24 cellular contexts compared by ENCODE assay signal in the genomic region with DNA sequence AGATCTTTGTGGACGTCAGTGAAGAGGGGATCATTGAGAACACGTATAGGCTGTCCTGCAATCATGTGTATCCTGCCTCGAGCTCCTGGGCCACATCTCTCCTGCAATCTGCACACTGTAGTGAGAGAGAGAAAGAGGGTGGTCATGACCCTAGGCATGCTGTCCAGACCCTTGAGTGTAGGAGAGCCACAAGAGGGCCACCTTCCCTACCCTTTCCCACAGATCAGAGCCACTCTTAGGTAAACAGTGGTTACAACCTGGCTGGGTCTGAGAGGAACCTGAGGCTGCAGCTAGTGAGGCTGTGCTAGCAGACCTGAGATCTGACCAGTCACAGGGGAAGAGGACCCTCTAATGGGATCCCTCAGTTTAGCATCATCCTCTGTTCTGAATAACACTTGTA. TPM values are rescaled to one million over a fixed set of nuclear protein-coding genes. Genes with fewer than 3 reads are reported as not detected.
A peak's percentile ranks its signal among the peaks of the same experiment; 100 is the strongest.
DNase-seq lines count a peak whose midpoint lies in the region; ATAC-seq, FAIRE-seq and TF ChIP-seq lines count a peak whose summit lies in the region.
"Had no signal": no experiment of that assay in that cellular context is flagged by ENCODE, and none has a peak within 500 bp of the region (broad histone marks: within the 10 kb centered on the region; RNA-seq: fewer than 3 reads in every experiment).

No MANE protein-coding gene starts in this region.

- TF ChIP-seq POLR2A in HepG2 (IDR thresholded peaks at IDR 0.05; ENCODE audit: insufficient read depth in 1 of 2, low read depth in 2 of 2, low read length in 2 of 2) = no peak

- H3K27me3 Mint-ChIP-seq in activated naive CD8-positive, alpha-beta T cell = no peaks in the 10 kb centered on the region
- no peaks in the 10 kb centered on the region for H3K27me3 Mint-ChIP-seq in activated naive CD8-positive, alpha-beta T cell treated with anti-CD3 and anti-CD28 coated beads, Interleukin-2, amount 50 U/mL, for 24 hours
- H3K27me3 Mint-ChIP-seq in activated B cell treated with CpG ODN at 0.5 μM for 24 hours = no peaks in the 10 kb centered on the region
- H3K27me3 Mint-ChIP-seq in T-helper 17 cell = no peaks in the 10 kb centered on the region
- H3K27me3 Mint-ChIP-seq: CD4-positive, CD25-positive, alpha-beta regulatory T cell had no signal

- in situ Hi-C loops in HepG2 (cut with HindIII; ENCODE audit: extremely low pct_ligation_motif_present, low pct_unique_long_range_greater_than_20kb) = no loop called here

- H3K27ac ChIP-seq in HepG2 (ENCODE audit: extremely low read length, insufficient read depth, low read length) = no peak overlapping the region

- H3K79me2 ChIP-seq in HepG2 (ENCODE audit: insufficient read depth, low read length) = no peaks in the 10 kb centered on the region

- H3K4me2 ChIP-seq in HepG2 (ENCODE audit: low read depth, low read length) = no peak overlapping the region
- H3K4me2 ChIP-seq: SK-N-SH had no signal

- 87% methylated on average over 3 of the region's 3 CpGs for WGBS in HepG2 (ENCODE audit: low lambda C conversion rate)

- FAIRE-seq in HepG2 (lab: Jason Lieb, UNC) = no peak
- FAIRE-seq: H54, HTR-8/SVneo had no signal

- H4K20me1 ChIP-seq in HepG2 (ENCODE audit: insufficient read depth, low read length) = no peaks in the 10 kb centered on the region

- H3K4me3 Mint-ChIP-seq in activated naive CD8-positive, alpha-beta T cell = no peak overlapping the region
- H3K4me3 Mint-ChIP-seq in activated naive CD8-positive, alpha-beta T cell treated with anti-CD3 and anti-CD28 coated beads, Interleukin-2, amount 50 U/mL, for 24 hours = no peak overlapping the region
- H3K4me3 Mint-ChIP-seq in activated B cell treated with CpG ODN at 0.5 μM for 24 hours (no peak overlapping the region), T-helper 17 cell (no peak overlapping the region)

- no peak for TF ChIP-seq CTCF in activated B cell treated with CpG ODN at 0.5 μM for 24 hours (IDR thresholded peaks at IDR 0.05)
- peak; percentile 45 for TF ChIP-seq CTCF in HepG2 (CRISPR knock-in tag; IDR thresholded peaks at IDR 0.05)

- intact Hi-C loops in activated B cell treated with CpG ODN at 0.5 μM for 24 hours (cut with micrococcal nuclease) = loop anchor here (2.0 kb wide), 1 partner anchor 14 kb away; no protein-coding TSS in a partner anchor
- intact Hi-C loops in HepG2 (cut with micrococcal nuclease; ENCODE audit: unreplicated experiment) = no loop called here

- H3K27me3 ChIP-seq in HepG2 (ENCODE audit: control insufficient read depth in 1 of 2, insufficient read depth in 2 of 2, low read length in 2 of 2) = no peaks in the 10 kb centered on the region
- H3K27me3 ChIP-seq: BE2C had no signal

- H3K4me1 ChIP-seq in HepG2 (ENCODE audit: insufficient read depth, low read length) = no peaks in the 10 kb centered on the region
- H3K4me1 ChIP-seq: BE2C, Caco-2 had no signal

- no peak for DNase-seq in activated naive CD8-positive, alpha-beta T cell treated with anti-CD3 and anti-CD28 coated beads, Interleukin-2, amount 50 U/mL, for 24 hours
- DNase-seq in activated B cell treated with CpG ODN at 0.5 μM for 24 hours (no peak), HepG2 (ENCODE audit: low spot score) (no peak), ureter (ENCODE audit: low spot score) (no peak), T-helper 17 cell (no peak)
- no peak for DNase-seq in stimulated activated CD4-positive, alpha-beta T cell treated with anti-CD3 and anti-CD28 coated beads, Interleukin-2, amount 100 ng/mL, for 24 hours
- DNase-seq: 8988T; BE2C; CD4-positive, CD25-positive, alpha-beta regulatory T cell; DMS153; GF-D8; KBM-7; NCI-H1105; NCI-H2081 treated with DMSO at 0.1 percent for 48 hours; NCI-H748 treated with DMSO at 0.1 percent for 48 hours; PC-3; RPMI8226; SHP77 treated with DMSO at 0.1 percent for 48 hours; SK-N-SH had no signal

- no peak overlapping the region for H3K4me3 ChIP-seq in HepG2 (replicated peaks in 1 of 3; ENCODE audit: insufficient read depth in 1 of 3, low read depth in 2 of 3, low read length in 3 of 3)

- peaks cover 4 to 44% of the 10 kb centered on the region in 2 experiments for H3K36me3 ChIP-seq in HepG2 (replicated peaks in 1 of 2; ENCODE audit: control insufficient read depth in 1 of 2, insufficient read depth in 2 of 2, low read length in 2 of 2)

- H2AFZ ChIP-seq in HepG2 (ENCODE audit: low read length) = no peak overlapping the region

- H3K9ac ChIP-seq in HepG2 (ENCODE audit: insufficient read depth, low read depth, low read length) = no peak overlapping the region
- H3K9ac ChIP-seq: SK-N-SH had no signal

- no peak for TF ChIP-seq RAD21 in HepG2 (CRISPR knock-in tag; IDR thresholded peaks at IDR 0.05)

- no peaks in the 10 kb centered on the region for H3K9me3 Mint-ChIP-seq in activated naive CD8-positive, alpha-beta T cell (ENCODE audit: low read depth)
- no peaks in the 10 kb centered on the region for H3K9me3 Mint-ChIP-seq in activated naive CD8-positive, alpha-beta T cell treated with anti-CD3 and anti-CD28 coated beads, Interleukin-2, amount 50 U/mL, for 24 hours
- no peaks in the 10 kb centered on the region for H3K9me3 Mint-ChIP-seq in activated B cell treated with CpG ODN at 0.5 μM for 24 hours
- H3K9me3 Mint-ChIP-seq: CD4-positive, CD25-positive, alpha-beta regulatory T cell had no signal

- H3K9me3 ChIP-seq in HepG2 (ENCODE audit: low read length) (no peaks in the 10 kb centered on the region), T-helper 17 cell (ENCODE audit: control insufficient read depth, low read length, poor library complexity, severe bottlenecking) (no peaks in the 10 kb centered on the region)
- H3K9me3 ChIP-seq: BE2C, Caco-2, SK-N-SH had no signal

- H3K4me1 Mint-ChIP-seq in activated naive CD8-positive, alpha-beta T cell (ENCODE audit: low read depth) = peaks cover 18% of the 10 kb centered on the region
- peaks cover 34% of the 10 kb centered on the region for H3K4me1 Mint-ChIP-seq in activated naive CD8-positive, alpha-beta T cell treated with anti-CD3 and anti-CD28 coated beads, Interleukin-2, amount 50 U/mL, for 24 hours
- H3K4me1 Mint-ChIP-seq in activated B cell treated with CpG ODN at 0.5 μM for 24 hours (peaks cover 77% of the 10 kb centered on the region), T-helper 17 cell (peaks cover 17% of the 10 kb centered on the region)

- BruUV-seq in HepG2 (replicated peaks; lab: Mats Ljungman, UMichigan) = no TSS peak

- no peak for ATAC-seq in activated naive CD8-positive, alpha-beta T cell treated with anti-CD3 and anti-CD28 coated beads, Interleukin-2, amount 50 U/mL, for 24 hours
- ATAC-seq in activated B cell treated with CpG ODN at 0.5 μM for 24 hours (ENCODE audit: low read depth) (no peak), HepG2 (peak; percentile 58), GM18502 (IDR thresholded peaks at IDR 0.05; ENCODE audit: poor library complexity, unreplicated experiment) (no peak), T-helper 17 cell (no peak)
- ATAC-seq: PC-3 had no signal

- H3K36me3 Mint-ChIP-seq in activated naive CD8-positive, alpha-beta T cell = peaks cover 8% of the 10 kb centered on the region
- H3K36me3 Mint-ChIP-seq in activated naive CD8-positive, alpha-beta T cell treated with anti-CD3 and anti-CD28 coated beads, Interleukin-2, amount 50 U/mL, for 24 hours (ENCODE audit: low read depth) = peaks cover 7% of the 10 kb centered on the region
- peaks cover 12% of the 10 kb centered on the region for H3K36me3 Mint-ChIP-seq in activated B cell treated with CpG ODN at 0.5 μM for 24 hours (ENCODE audit: low read depth)
- no peaks in the 10 kb centered on the region for H3K36me3 Mint-ChIP-seq in T-helper 17 cell (ENCODE audit: low read depth)

- POLR2A ChIA-PET in activated B cell treated with CpG ODN at 0.5 μM for 24 hours (lab: Charles Lee) = interaction anchor here (0.5 to 5.1 kb wide), 4 partner anchors 9 to 231 kb away, joined by 3 to 19 read pairs (median 5); a partner anchor contains a TSS
- POLR2A ChIA-PET in HepG2 (lab: Yijun Ruan, JAX) = no interaction called here

- H3K27ac Mint-ChIP-seq in activated naive CD8-positive, alpha-beta T cell = peak overlapping the region; percentile 25
- no peak overlapping the region for H3K27ac Mint-ChIP-seq in activated naive CD8-positive, alpha-beta T cell treated with anti-CD3 and anti-CD28 coated beads, Interleukin-2, amount 50 U/mL, for 24 hours
- peak overlapping the region; percentile 9 for H3K27ac Mint-ChIP-seq in activated B cell treated with CpG ODN at 0.5 μM for 24 hours
- no peak overlapping the region for H3K27ac Mint-ChIP-seq in T-helper 17 cell

- TF ChIP-seq EP300 in HepG2 (IDR thresholded peaks at IDR 0.05; ENCODE audit: low read depth in 2 of 2, low read length in 2 of 2) = no peak
- TF ChIP-seq EP300 in HepG2 (CRISPR knock-in tag; IDR thresholded peaks at IDR 0.05; ENCODE audit: borderline replicate concordance) = no peak

- CTCF ChIA-PET in activated B cell treated with CpG ODN at 0.5 μM for 24 hours (lab: Charles Lee) = interaction anchor here (1.7 to 2.5 kb wide), 2 partner anchors 17 to 96 kb away, joined by 7 to 9 read pairs; no protein-coding TSS in a partner anchor
- CTCF ChIA-PET in HepG2 (lab: Yijun Ruan, JAX; ENCODE audit: low intra/inter-chr PET ratio, low total read pairs) = no interaction called here

RNA-seq across cellular contexts. Expression of a gene that starts 3.9 kb away (rescaled TPM):
- 26.8 and 27.5 TPM in 2 replicates for total RNA-seq in activated B cell treated with CpG ODN at 0.5 μM for 24 hours
- 1.0 and 4.1 TPM in 2 replicates for total RNA-seq in HepG2 (2016; rRNA removed; fragmentation: Illumina TruSeq; extraction: Trizol)
- 0.40 and 0.44 TPM in 2 replicates for total RNA-seq in HepG2 (2016; cell fraction: cytosol; rRNA removed; fragmentation: Illumina TruSeq; extraction: Trizol; ENCODE audit: low read depth)
- 0.56 and 5.0 TPM in 2 replicates for total RNA-seq in HepG2 (2016; cell fraction: insoluble cytoplasmic fraction; rRNA removed; fragmentation: Illumina TruSeq; extraction: Trizol)
- 0.83 and 0.93 TPM in 2 replicates for total RNA-seq in HepG2 (2016; cell fraction: membrane; rRNA removed; fragmentation: Illumina TruSeq; extraction: Trizol)
- 9.0 and 13.2 TPM in 2 replicates for total RNA-seq in HepG2 (2016; cell fraction: nucleus; rRNA removed; fragmentation: Illumina TruSeq; extraction: Trizol)
- polyA plus RNA-seq in HepG2 (2011; rRNA removed) = 12.6 and 12.8 TPM in 2 replicates
- polyA plus RNA-seq in HepG2 (2011; cell fraction: cytosol; rRNA removed) = 2.0 and 3.4 TPM in 2 replicates
- 74.1 and 107 TPM in 2 replicates for polyA plus RNA-seq in HepG2 (2011; cell fraction: nucleus; rRNA removed)
- 6.4 and 9.6 TPM in 2 replicates for polyA plus RNA-seq in HepG2 (2012)
- 0.65 and 0.94 TPM in 2 replicates for polyA plus RNA-seq in HepG2 (2016; cell fraction: cytosol; fragmentation: Illumina TruSeq; extraction: Trizol; ENCODE audit: low read depth)
- 0.89 and 1.3 TPM in 2 replicates for polyA plus RNA-seq in HepG2 (2016; cell fraction: insoluble cytoplasmic fraction; fragmentation: Illumina TruSeq; extraction: Trizol; ENCODE audit: low read depth)
- polyA plus RNA-seq in HepG2 (2016; cell fraction: membrane; fragmentation: Illumina TruSeq; extraction: Trizol; ENCODE audit: low read depth) = 1.1 and 1.4 TPM in 2 replicates
- 40.3 and 43.0 TPM in 2 replicates for polyA plus RNA-seq in HepG2 (2016; cell fraction: nucleus; fragmentation: Illumina TruSeq; extraction: Trizol; ENCODE audit: insufficient read depth, low read depth)
- 13.0 and 17.5 TPM in 2 replicates for polyA minus RNA-seq in HepG2 (2011; rRNA and poly(A)+ RNA removed; ENCODE audit: low replicate concordance)
- polyA minus RNA-seq in HepG2 (2011; cell fraction: cytosol; rRNA and poly(A)+ RNA removed) = 1.2 and 1.4 TPM in 2 replicates
- 18.8 and 20.0 TPM in 2 replicates for polyA minus RNA-seq in HepG2 (2011; cell fraction: nucleus; rRNA and poly(A)+ RNA removed)
- 13.1 TPM for total RNA-seq in ureter
- 10 to 100 TPM; 25.7 to 28.0 TPM for total RNA-seq in T-helper 17 cell

Comparison
In these comparisons a context has a peak if more than half of its experiments do, and no peak if none do; other contexts are left out.
1. H3K27ac Mint-ChIP-seq: peak in activated naive CD8-positive, alpha-beta T cell (single experiment) and activated B cell treated with CpG ODN at 0.5 μM for 24 hours (single experiment); none in activated naive CD8-positive, alpha-beta T cell treated with anti-CD3 and anti-CD28 coated beads, Interleukin-2, amount 50 U/mL, for 24 hours (single experiment) and T-helper 17 cell (single experiment).